In genomic region chr5:95731571-95732554, GRCh38 we compare ENCODE assay signal across 7 cellular contexts. TPM values are rescaled to one million over a fixed set of nuclear protein-coding genes. Genes with fewer than 3 reads are reported as not detected.
A peak's percentile ranks its signal among the peaks of the same experiment; 100 is the strongest.
DNase-seq lines count a peak whose midpoint lies in the region; FAIRE-seq and TF ChIP-seq lines count a peak whose summit lies in the region.

No MANE protein-coding gene starts in this region.

- H3K27ac Mint-ChIP-seq in H9: peak overlapping the region in 1 of 3 experiments; percentile 47; a peak in 1 of 7 replicates

- no peak overlapping the region for H2BK120ac ChIP-seq in H9 (ENCODE audit: low read depth, low read length, poor library complexity, severe bottlenecking)

- H3K4me3 ChIP-seq in MM.1S (ENCODE audit: low read length) (peak overlapping the region; percentile 85), esophagus (ENCODE audit: low read depth in 1 of 2, low read length in 2 of 2) (peak overlapping the region; percentile 54 to 86), muscle layer of duodenum (ENCODE audit: low read depth in 1 of 2, low read length in 2 of 2) (peak overlapping the region; percentile 82 to 85), tibial artery (peak overlapping the region; percentile 79 to 96)

- peaks cover 13% of the 10 kb centered on the region for H3K23me2 ChIP-seq in H9 (ENCODE audit: insufficient read length, low read depth, low read length, poor library complexity, severe bottlenecking)

- no peak for DNase-seq in GM12891 (ENCODE audit: insufficient read length, low spot score)
- peak; percentile 65 for DNase-seq in H9
- no peak for DNase-seq in MM.1S
- DNase-seq in activated CD4-positive, alpha-beta T cell treated with anti-CD3 and anti-CD28 coated beads, Interleukin-2, amount 50 U/mL, for 1 hour: peak; percentile 27
- DNase-seq in tibial artery: peak; percentile 46 to 77

- H3K27me3 ChIP-seq in H9 (ENCODE audit: insufficient read depth, low read length): peaks cover 13% of the 10 kb centered on the region; the same call in 1 of the 2 replicates
- H3K27me3 ChIP-seq in MM.1S (replicated peaks; ENCODE audit: insufficient read depth, low read length): no peaks in the 10 kb centered on the region
- peaks cover 0 to 2% of the 10 kb centered on the region in 2 donors for H3K27me3 ChIP-seq in esophagus (ENCODE audit: control insufficient read depth in 1 of 2, insufficient read depth in 2 of 2, low read length in 2 of 2)
- no peaks in the 10 kb centered on the region for H3K27me3 ChIP-seq in muscle layer of duodenum (ENCODE audit: low read depth, low read length)
- H3K27me3 ChIP-seq in tibial artery: no peaks in the 10 kb centered on the region

- H3K56ac ChIP-seq in H9 (ENCODE audit: insufficient read length, low read depth, low read length): no peak overlapping the region

- H3K4me2 ChIP-seq in H9 (ENCODE audit: insufficient read depth, insufficient read length, low read length) (peak overlapping the region; percentile 90), MM.1S (ENCODE audit: low read depth, low read length) (peak overlapping the region; percentile 89)

- no peak overlapping the region for H4K91ac ChIP-seq in H9 (ENCODE audit: insufficient read length, low read depth, low read length)

- no peak overlapping the region for H3K4ac ChIP-seq in H9 (ENCODE audit: low read depth, low read length)

- H3K27me3 Mint-ChIP-seq in H9 (ENCODE audit: low read depth): peaks cover 79% of the 10 kb centered on the region

- H2AFZ ChIP-seq in H9 (ENCODE audit: low read length): no peak overlapping the region
- H2AFZ ChIP-seq in MM.1S (ENCODE audit: low read length): peak overlapping the region; percentile 64

- H3K27ac ChIP-seq in H9 (ENCODE audit: insufficient read length, low read depth, low read length) (no peak overlapping the region), MM.1S (ENCODE audit: low read length) (no peak overlapping the region), esophagus (ENCODE audit: low read depth in 2 of 2, low read length in 1 of 2) (peak overlapping the region; percentile 81 to 93), muscle layer of duodenum (ENCODE audit: low read length) (peak overlapping the region; percentile 93), tibial artery (peak overlapping the region; percentile 93 to 99)

- no peak overlapping the region for H3T11ph ChIP-seq in H9 (ENCODE audit: low read length)

- H4K8ac ChIP-seq in H9 (replicated peaks; ENCODE audit: insufficient read length, low read depth, low read length): no peak overlapping the region

- no peak overlapping the region for H2BK12ac ChIP-seq in H9 (ENCODE audit: insufficient read length, low read depth, low read length)

- no peaks in the 10 kb centered on the region for H3K79me1 ChIP-seq in H9 (ENCODE audit: insufficient read depth, low read depth, low read length, poor library complexity, severe bottlenecking)

- no peaks in the 10 kb centered on the region for H3K9me3 ChIP-seq in H9 (ENCODE audit: control insufficient read depth, low read depth, low read length)
- no peaks in the 10 kb centered on the region for H3K9me3 ChIP-seq in MM.1S (replicated peaks; ENCODE audit: insufficient read depth, low read length)
- H3K9me3 ChIP-seq in esophagus (ENCODE audit: control insufficient read depth in 2 of 2, insufficient read depth in 1 of 2, low read depth in 1 of 2, low read length in 1 of 2): no peaks in the 10 kb centered on the region
- no peaks in the 10 kb centered on the region for H3K9me3 ChIP-seq in muscle layer of duodenum (ENCODE audit: control insufficient read depth in 1 of 2, low read length in 2 of 2)
- H3K9me3 ChIP-seq in tibial artery: no peaks in the 10 kb centered on the region

- TF ChIP-seq CTCF in H9 (conservative IDR thresholded peaks at IDR 0.05): no peak
- TF ChIP-seq CTCF in MM.1S (IDR thresholded peaks at IDR 0.05; ENCODE audit: low read length): no peak
- TF ChIP-seq CTCF in tibial artery (IDR thresholded peaks at IDR 0.05): peak in 1 of 2 experiments; percentile 6

- no peak overlapping the region for H4K5ac ChIP-seq in H9 (ENCODE audit: insufficient read length, low read depth, low read length)

- peaks cover 25 to 27% of the 10 kb centered on the region in 2 experiments for H3K4me1 Mint-ChIP-seq in H9

- intact Hi-C loops in tibial artery (cut with DNase I; ENCODE audit: low total_unique reads): loop anchor here (5.0 kb wide), 2 partner anchors 70 to 85 kb away; partner anchors contain the start of gene RFESD

- H3K36me3 ChIP-seq in MM.1S (replicated peaks; ENCODE audit: insufficient read depth, low read length) (no peaks in the 10 kb centered on the region), esophagus (ENCODE audit: control insufficient read depth in 2 of 2, insufficient read depth in 2 of 2, low read length in 1 of 2) (no peaks in the 10 kb centered on the region), muscle layer of duodenum (ENCODE audit: control insufficient read depth in 1 of 2, insufficient read depth in 2 of 2, low read length in 2 of 2) (no peaks in the 10 kb centered on the region), tibial artery (no peaks in the 10 kb centered on the region)

- H3K4me1 ChIP-seq in H9 (ENCODE audit: insufficient read depth, low read length) (peaks cover 4% of the 10 kb centered on the region; the same call in 1 of the 2 replicates), MM.1S (ENCODE audit: low read length) (peaks cover 33% of the 10 kb centered on the region), esophagus (ENCODE audit: control insufficient read depth in 2 of 2, insufficient read depth in 2 of 2, low read length in 1 of 2) (peaks cover 0 to 5% of the 10 kb centered on the region in 2 donors), muscle layer of duodenum (ENCODE audit: control insufficient read depth in 1 of 2, insufficient read depth in 2 of 2, low read length in 2 of 2) (peaks cover 11 to 14% of the 10 kb centered on the region in 2 donors), tibial artery (peaks cover 0 to 54% (median 17%) of the 10 kb centered on the region in 4 donors)

- peak overlapping the region; percentile 34 for H3K18ac ChIP-seq in H9 (ENCODE audit: insufficient read length, low read depth, low read length)

- H3F3A ChIP-seq in MM.1S (ENCODE audit: insufficient read depth, low read length): peaks cover 9% of the 10 kb centered on the region; the same call in 1 of the 2 replicates

- H3K9ac ChIP-seq in H9 (ENCODE audit: extremely low read depth, insufficient read length, low read length) (peak overlapping the region; percentile 48), MM.1S (ENCODE audit: low read length) (peak overlapping the region; percentile 19; the same call in 1 of the 2 replicates)

- no peaks in the 10 kb centered on the region for H3K79me2 ChIP-seq in H9 (ENCODE audit: insufficient read depth, low read length)
- no peaks in the 10 kb centered on the region for H3K79me2 ChIP-seq in MM.1S (ENCODE audit: low read length)

- FAIRE-seq in GM12891 (lab: Jason Lieb, UNC): peak; percentile 79

- H3K23ac ChIP-seq in H9 (ENCODE audit: insufficient read length, low read depth, low read length): no peak overlapping the region

- H3K36me3 Mint-ChIP-seq in H9 (ENCODE audit: insufficient read depth in 1 of 3, low read depth in 3 of 3): no peaks in the 10 kb centered on the region; a peak in 1 of 7 replicates

- H2AK5ac ChIP-seq in H9 (ENCODE audit: insufficient read length, low read length): no peak overlapping the region

- H2BK5ac ChIP-seq in H9 (ENCODE audit: insufficient read length, low read length): no peak overlapping the region

- peak overlapping the region; percentile 78 to 93 for H3K4me3 Mint-ChIP-seq in H9

- no peaks in the 10 kb centered on the region for H3K9me3 Mint-ChIP-seq in H9

- H4K20me1 ChIP-seq in H9 (ENCODE audit: control insufficient read depth, insufficient read depth, insufficient read length) (no peaks in the 10 kb centered on the region), MM.1S (ENCODE audit: insufficient read depth, low read length) (no peaks in the 10 kb centered on the region)

- H2BK15ac ChIP-seq in H9 (ENCODE audit: low read depth, low read length): no peak overlapping the region

- no peaks in the 10 kb centered on the region for H3K9me2 ChIP-seq in MM.1S (replicated peaks; ENCODE audit: insufficient read depth, low read length)

- 0 out of 2 replicates have a peak, but pooled peaks have one; percentile 8 for TF ChIP-seq POLR2A in GM12891 (IDR thresholded peaks at IDR 0.05; ENCODE audit: low read depth, low read length)

- H2BK20ac ChIP-seq in H9 (ENCODE audit: low read depth, low read length, poor library complexity, severe bottlenecking): no peak overlapping the region

- H3K14ac ChIP-seq in H9 (ENCODE audit: insufficient read depth, low read length): peak overlapping the region; percentile 74

- WGBS in H9 (ENCODE audit: extremely low coverage, insufficient read length, low lambda C conversion rate): no CpG with 5 or more reads among the region's 64 CpGs
- WGBS in esophagus, 2 donors: 3% methylated on average over 48 to 64 of the region's 64 CpGs

TF ChIP-seq in GM12891, 5 proteins besides CTCF, POLR2A, EP300 and RAD21:
- peak; percentile 56 for TF ChIP-seq SPI1 (IDR thresholded peaks at IDR 0.05; ENCODE audit: low read depth, low read length)
- TF ChIP-seq TAF1 (IDR thresholded peaks at IDR 0.05; ENCODE audit: low read depth, low read length): no peak

RNA-seq across cellular contexts. Expression of gene RHOBTB3, which starts 0.7 kb away (rescaled TPM):
- 6.8 TPM for polyA plus RNA-seq in GM12891 (2012; ENCODE audit: low read depth, missing spikeins)
- total RNA-seq in H9 (2021): 6.6 and 6.8 TPM in 2 replicates
- polyA plus RNA-seq in esophagus: 1 to 10 TPM; 3.5 to 3.8 TPM

RNA-seq across cellular contexts. Expression of gene SPATA9, which starts 49.1 kb away (rescaled TPM):
- polyA plus RNA-seq in GM12891 (2012; ENCODE audit: low read depth, missing spikeins): 0.69 TPM
- total RNA-seq in H9 (2021): not detected in 2 replicates
- under 1 TPM in 1 of 2 donors, not detected in 1; 0.06 TPM for polyA plus RNA-seq in esophagus

Comparison
In these comparisons a context has a peak if more than half of its experiments do, and no peak if none do; other contexts are left out.
1. DNase-seq: peak in H9 (single experiment), activated CD4-positive, alpha-beta T cell treated with anti-CD3 and anti-CD28 coated beads, Interleukin-2, amount 50 U/mL, for 1 hour (single experiment) and tibial artery (2 of 2); none in GM12891 (single experiment) and MM.1S (single experiment).
2. H3K27ac ChIP-seq: peak in esophagus (2 of 2), muscle layer of duodenum (single experiment) and tibial artery (2 of 2); none in H9 (single experiment) and MM.1S (single experiment).
3. Peak in every context shown above with its lines, with median percentiles within 50 percentile points of each other: H3K4me3 ChIP-seq.